Comparison of ENCODE assay signal across 8 cellular contexts in the genomic region with DNA sequence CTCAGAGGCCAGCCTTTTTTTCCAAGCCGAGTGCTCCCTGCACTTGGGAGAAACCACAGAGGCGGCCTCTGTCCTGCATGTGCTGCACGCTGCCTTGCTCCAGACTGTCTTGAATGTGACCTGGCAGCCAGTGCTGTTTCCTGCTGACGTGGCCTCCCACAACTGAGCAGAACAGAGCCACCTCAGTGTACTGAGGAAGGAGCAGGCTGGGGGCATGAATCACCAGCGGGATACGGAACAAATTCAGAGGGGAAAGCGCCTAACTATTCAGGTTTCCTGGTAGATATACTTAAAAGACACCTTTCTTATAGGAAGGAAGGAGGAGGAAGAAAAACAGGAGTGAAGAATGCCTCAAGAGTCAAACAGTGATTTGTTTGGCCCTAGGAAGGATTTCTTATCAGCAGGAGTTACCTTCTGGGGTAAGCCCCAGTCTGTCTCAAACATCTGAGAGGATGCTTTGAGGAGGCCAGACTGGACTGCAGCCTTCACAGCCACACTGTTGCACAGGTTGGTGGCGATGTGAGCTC.
DNase-seq lines count a peak whose midpoint lies in the region; ATAC-seq and TF ChIP-seq lines count a peak whose summit lies in the region.

No MANE protein-coding gene starts in this region.

- DNase-seq in activated CD4-positive, alpha-beta T cell treated with anti-CD3 and anti-CD28 coated beads for 36 hours: peak; percentile 72
- DNase-seq in dermis blood vessel endothelial cell: peak; percentile 98
- DNase-seq in lung microvascular endothelial cell (ENCODE audit: low read depth in 2 of 2): peak; percentile 52 to 99
- DNase-seq in stimulated activated CD4-positive, alpha-beta T cell treated with anti-CD3 and anti-CD28 coated beads, Interleukin-4, amount 100 ng/mL, for 48 hours (ENCODE audit: low read depth in 2 of 2): peak; percentile 24 to 36
- no peak for DNase-seq in NCI-H526 (lab: John Stamatoyannopoulos, UW)
- DNase-seq in DMS53 (lab: John Stamatoyannopoulos, UW): no peak

- CTCF ChIA-PET in activated CD4-positive, alpha-beta T cell treated with anti-CD3 and anti-CD28 coated beads for 36 hours (lab: Charles Lee): no interaction called here

- peak overlapping the region; percentile 61 for H3K27ac Mint-ChIP-seq in activated CD4-positive, alpha-beta T cell treated with anti-CD3 and anti-CD28 coated beads for 36 hours

- no peaks in the 10 kb centered on the region for H3K9me3 Mint-ChIP-seq in activated CD4-positive, alpha-beta T cell treated with anti-CD3 and anti-CD28 coated beads for 36 hours (ENCODE audit: low read depth)

- peaks cover 33% of the 10 kb centered on the region for H3K4me1 Mint-ChIP-seq in activated CD4-positive, alpha-beta T cell treated with anti-CD3 and anti-CD28 coated beads for 36 hours

- TF ChIP-seq POLR2A in GM18505 (IDR thresholded peaks at IDR 0.05; ENCODE audit: borderline replicate concordance, extremely low read depth, insufficient read depth, insufficient read length): no peak

- no peaks in the 10 kb centered on the region for H3K27me3 Mint-ChIP-seq in activated CD4-positive, alpha-beta T cell treated with anti-CD3 and anti-CD28 coated beads for 36 hours

- intact Hi-C loops in activated CD4-positive, alpha-beta T cell treated with anti-CD3 and anti-CD28 coated beads for 36 hours (cut with DNase I, micrococcal nuclease): no loop called here

- H3K4me3 Mint-ChIP-seq in activated CD4-positive, alpha-beta T cell treated with anti-CD3 and anti-CD28 coated beads for 36 hours: no peak overlapping the region

- peak; percentile 58 for ATAC-seq in GM18505 (IDR thresholded peaks at IDR 0.05; ENCODE audit: unreplicated experiment)
- peak; percentile 62 for ATAC-seq in HG03571 (IDR thresholded peaks at IDR 0.05; ENCODE audit: unreplicated experiment)
- ATAC-seq in activated CD4-positive, alpha-beta T cell treated with anti-CD3 and anti-CD28 coated beads for 36 hours: peak; percentile 99

- H3K36me3 Mint-ChIP-seq in activated CD4-positive, alpha-beta T cell treated with anti-CD3 and anti-CD28 coated beads for 36 hours (ENCODE audit: low read depth): peaks cover 7% of the 10 kb centered on the region

- POLR2A ChIA-PET in activated CD4-positive, alpha-beta T cell treated with anti-CD3 and anti-CD28 coated beads for 36 hours (lab: Charles Lee): no interaction called here

Comparison
In these comparisons a context has a peak if more than half of its experiments do, and no peak if none do; other contexts are left out.
1. DNase-seq: peak in activated CD4-positive, alpha-beta T cell treated with anti-CD3 and anti-CD28 coated beads for 36 hours (single experiment), dermis blood vessel endothelial cell (single experiment), lung microvascular endothelial cell (2 of 2) and stimulated activated CD4-positive, alpha-beta T cell treated with anti-CD3 and anti-CD28 coated beads, Interleukin-4, amount 100 ng/mL, for 48 hours (2 of 2); none in NCI-H526 (0 of 2) and DMS53 (single experiment).
2. Peak in every context shown above with its lines, with median percentiles within 50 percentile points of each other: ATAC-seq.